In genomic region chr3:170869645-170870593, GRCh38 we compare ENCODE assay signal across 1 cellular context.
A peak's percentile ranks its signal among the peaks of the same experiment; 100 is the strongest.
TF ChIP-seq lines count a peak whose summit lies in the region.

Gene RPL22L1 (minus strand): TSS chr3:170870195. CDS start chr3:170870167, 28 bp downstream.

TF ChIP-seq in K562, 482 proteins besides CTCF, POLR2A, EP300 and RAD21 (continued from another document and continues in another):
- TF ChIP-seq FOXK1 (CRISPR knock-in tag; IDR thresholded peaks at IDR 0.05; ENCODE audit: borderline replicate concordance) (peak; percentile 79; the same call in 1 of the 2 replicates), ZHX1 (conservative IDR thresholded peaks at IDR 0.05; ENCODE audit: low read length) (0 out of 2 replicates have a peak, but pooled peaks have one; percentile 50), ARID3B (CRISPR knock-in tag; IDR thresholded peaks at IDR 0.05; ENCODE audit: borderline replicate concordance) (no peak), ADNP (tag; IDR thresholded peaks at IDR 0.05) (no peak), MCM3 (IDR thresholded peaks at IDR 0.05) (no peak), NCOA2 (IDR thresholded peaks at IDR 0.05; ENCODE audit: partially characterized antibody in 2 of 2) (no peak), THRA (IDR thresholded peaks at IDR 0.05) (no peak), NUFIP1 (IDR thresholded peaks at IDR 0.05; ENCODE audit: partially characterized antibody) (no peak), STAT5A (IDR thresholded peaks at IDR 0.05; ENCODE audit: borderline replicate concordance, low read length) (no peak), RAD51 (IDR thresholded peaks at IDR 0.05; ENCODE audit: borderline replicate concordance, low read depth) (no peak), JUND (IDR thresholded peaks at IDR 0.05; ENCODE audit: borderline replicate concordance, low read depth, low read length) (peak; percentile 49; the same call in 1 of the 2 replicates), JUND (tag; IDR thresholded peaks at IDR 0.05; ENCODE audit: borderline replicate concordance, low read depth, low read length) (peak; percentile 33; the same call in 2 of the 3 replicates), MIER1 (IDR thresholded peaks at IDR 0.05; ENCODE audit: low read depth) (no peak), CXXC5 (CRISPR knock-in tag; IDR thresholded peaks at IDR 0.05) (peak; percentile 89), MAFG (tag; conservative IDR thresholded peaks at IDR 0.05) (no peak), RHOXF2B (CRISPR knock-in tag; conservative IDR thresholded peaks at IDR 0.05) (no peak), RBM15 (IDR thresholded peaks at IDR 0.05; ENCODE audit: insufficient read depth, low read length) (no peak), ERF (CRISPR knock-in tag; IDR thresholded peaks at IDR 0.05) (no peak), GATAD2B (IDR thresholded peaks at IDR 0.05; ENCODE audit: borderline replicate concordance) (no peak), NONO (IDR thresholded peaks at IDR 0.05; ENCODE audit: low read depth in 2 of 2, low read length in 1 of 2) (no peak; a peak in 1 of 4 replicates), ZNF639 (CRISPR knock-in tag; conservative IDR thresholded peaks at IDR 0.05 in 1 of 2, IDR thresholded peaks at IDR 0.05 in 1 of 2) (0 out of 4 replicates have a peak, but pooled peaks of 1 of the 2 experiments have one; percentile 17), AFF4 (CRISPR knock-in tag; IDR thresholded peaks at IDR 0.05) (no peak), ELK1 (CRISPR knock-in tag; IDR thresholded peaks at IDR 0.05) (no peak), E4F1 (CRISPR knock-in tag; IDR thresholded peaks at IDR 0.05; ENCODE audit: borderline replicate concordance) (no peak), BRD9 (IDR thresholded peaks at IDR 0.05; ENCODE audit: low read depth, partially characterized antibody) (peak; percentile 85), SMARCB1 (IDR thresholded peaks at IDR 0.05; ENCODE audit: insufficient read length, low read depth) (no peak), ZNF449 (CRISPR knock-in tag; IDR thresholded peaks at IDR 0.05) (no peak), TEAD1 (CRISPR knock-in tag; IDR thresholded peaks at IDR 0.05) (peak in 1 of 2 experiments; percentile 70; a peak in 1 of 4 replicates), SPI1 (IDR thresholded peaks at IDR 0.05; ENCODE audit: borderline replicate concordance, low read depth, low read length) (peak; percentile 84), ZNF3 (CRISPR knock-in tag; IDR thresholded peaks at IDR 0.05) (no peak), ZNF695 (CRISPR knock-in tag; IDR thresholded peaks at IDR 0.05) (no peak), RBFOX2 (IDR thresholded peaks at IDR 0.05; ENCODE audit: low read depth, low read length) (peak; percentile 99), HNRNPH1 (optimal IDR thresholded peaks at IDR 0.05; ENCODE audit: low read depth, low read length) (no peak), ZZZ3 (IDR thresholded peaks at IDR 0.05) (no peak), BACH1 (tag; IDR thresholded peaks at IDR 0.05) (peak; percentile 68; the same call in 1 of the 2 replicates), FOSL1 (tag; conservative IDR thresholded peaks at IDR 0.05) (peak; percentile 32; the same call in 1 of the 2 replicates), DEAF1 (CRISPR knock-in tag; IDR thresholded peaks at IDR 0.05) (no peak), HINFP (tag; conservative IDR thresholded peaks at IDR 0.05; ENCODE audit: low read depth) (no peak)
